In genomic region chr10:43109671-43110249, GRCh38 we compare ENCODE assay signal across 2 cellular contexts.
TF ChIP-seq lines count a peak whose summit lies in the region.

No MANE protein-coding gene starts in this region.

TF ChIP-seq in IMR-90, 13 proteins besides CTCF, POLR2A, EP300 and RAD21 (continued from another document):
- TF ChIP-seq, protein P1, sequence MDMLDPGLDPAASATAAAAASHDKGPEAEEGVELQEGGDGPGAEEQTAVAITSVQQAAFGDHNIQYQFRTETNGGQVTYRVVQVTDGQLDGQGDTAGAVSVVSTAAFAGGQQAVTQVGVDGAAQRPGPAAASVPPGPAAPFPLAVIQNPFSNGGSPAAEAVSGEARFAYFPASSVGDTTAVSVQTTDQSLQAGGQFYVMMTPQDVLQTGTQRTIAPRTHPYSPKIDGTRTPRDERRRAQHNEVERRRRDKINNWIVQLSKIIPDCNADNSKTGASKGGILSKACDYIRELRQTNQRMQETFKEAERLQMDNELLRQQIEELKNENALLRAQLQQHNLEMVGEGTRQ (IDR thresholded peaks at IDR 0.05; ENCODE audit: low read depth, low read length) = no peak
- TF ChIP-seq SMC3 (IDR thresholded peaks at IDR 0.05; ENCODE audit: low read depth, low read length) = no peak
- TF ChIP-seq BHLHE40 (IDR thresholded peaks at IDR 0.05; ENCODE audit: low read depth, low read length) = no peak
- no peak for TF ChIP-seq NFE2L2 (IDR thresholded peaks at IDR 0.05; ENCODE audit: low read depth, low read length)

TF ChIP-seq in WTC11, 78 proteins besides CTCF, POLR2A, EP300 and RAD21 (continued from another document):
- no peak for TF ChIP-seq ZNF512 (CRISPR knock-in tag; IDR thresholded peaks at IDR 0.05; ENCODE audit: borderline replicate concordance)
- TF ChIP-seq KAT7 (CRISPR knock-in tag; IDR thresholded peaks at IDR 0.05; ENCODE audit: borderline replicate concordance) = no peak
